ENCODE assay signal across 18 cellular contexts in genomic region chr2:133801956-133802355, GRCh38.
"Had no signal": no experiment of that assay in that cellular context is flagged by ENCODE, and none has a peak within 500 bp of the region (broad histone marks: within the 10 kb centered on the region; RNA-seq: fewer than 3 reads in every experiment).

No MANE protein-coding gene starts in this region.

- DNase-seq: activated CD4-positive, alpha-beta memory T cell treated with anti-CD3 and anti-CD28 coated beads, Interleukin-2, amount 10 ng/mL, durations not matched to agents 7 days and 5 days; activated CD8-positive, alpha-beta memory T cell treated with anti-CD3 and anti-CD28 coated beads, Interleukin-2, amount 10 ng/mL, durations not matched to agents 7 days and 5 days; activated naive CD4-positive, alpha-beta T cell; activated naive CD8-positive, alpha-beta T cell treated with anti-CD3 and anti-CD28 coated beads for 36 hours; amniotic stem cell; colonic mucosa; endodermal cell; foreskin keratinocyte; mesenchymal stem cell; mucosa of descending colon; naive thymus-derived CD4-positive, alpha-beta T cell; ovary; right lobe of liver; stimulated activated CD4-positive, alpha-beta T cell treated with anti-CD3 and anti-CD28 coated beads, Interleukin-4, amount 100 ng/mL, for 24 hours; stomach; trophoblast cell had no signal

- ATAC-seq: activated CD8-positive, alpha-beta memory T cell treated with anti-CD3 and anti-CD28 coated beads, Interleukin-2, amount 10 ng/mL, durations not matched to agents 7 days and 5 days; activated T-helper 17 cell treated with anti-CD3 and anti-CD28 coated beads, Interleukin-2, amount 50 U/mL, for 72 hours; foreskin keratinocyte; mucosa of descending colon; naive thymus-derived CD4-positive, alpha-beta T cell; right lobe of liver; stimulated activated effector memory CD8-positive, alpha-beta T cell treated with anti-CD3 and anti-CD28 coated beads, Interleukin-12 subunit alpha, Interleukin-12 subunit beta, amount 100 ng/mL, for 72 hours had no signal
